Comparison of ENCODE assay signal across 17 cellular contexts in genomic region chr2:99602475-99602874, GRCh38.
DNase-seq lines count a peak whose midpoint lies in the region; ATAC-seq and TF ChIP-seq lines count a peak whose summit lies in the region.
"Had no signal": no experiment of that assay in that cellular context is flagged by ENCODE, and none has a peak within 500 bp of the region (broad histone marks: within the 10 kb centered on the region; RNA-seq: fewer than 3 reads in every experiment).

No MANE protein-coding gene starts in this region.

- H3K27ac ChIP-seq in PC-3 (ENCODE audit: low read length) = no peak overlapping the region
- H3K27ac ChIP-seq: ascending aorta; BLaER1 treated with 17β-estradiol and CSF1 and Interleukin-3, amounts not matched to agents 10 nM and 100 nM had no signal

- H4K20me1 ChIP-seq in PC-3 (ENCODE audit: low read length) = no peaks in the 10 kb centered on the region

- H3K9ac ChIP-seq in PC-3 (ENCODE audit: low read length) = no peak overlapping the region
- H3K9ac ChIP-seq: BLaER1 treated with 17β-estradiol and CSF1 and Interleukin-3, amounts not matched to agents 10 nM and 100 nM had no signal

- H2AFZ ChIP-seq in PC-3 (ENCODE audit: low read length) = no peak overlapping the region

- H3K4me1 Mint-ChIP-seq in nephron progenitor cell (peaks cover 81% of the 10 kb centered on the region), T-helper 17 cell (peaks cover 2% of the 10 kb centered on the region)
- H3K4me1 Mint-ChIP-seq: stimulated activated effector memory CD8-positive, alpha-beta T cell treated with anti-CD3 and anti-CD28 coated beads, Interleukin-12 subunit alpha, Interleukin-12 subunit beta, amount 100 ng/mL, for 72 hours had no signal

- no peaks in the 10 kb centered on the region for H3K27me3 Mint-ChIP-seq in nephron progenitor cell (ENCODE audit: low read depth, poor library complexity)
- peaks cover 27% of the 10 kb centered on the region for H3K27me3 Mint-ChIP-seq in T-helper 17 cell

- POLR2A ChIA-PET in PC-3 (lab: Charles Lee; ENCODE audit: unreplicated experiment) = no interaction called here

- H3K9me3 ChIP-seq in PC-3 (ENCODE audit: low read length) (no peaks in the 10 kb centered on the region), T-helper 17 cell (ENCODE audit: control insufficient read depth, low read length, poor library complexity, severe bottlenecking) (no peaks in the 10 kb centered on the region)
- H3K9me3 ChIP-seq: ascending aorta; BLaER1 treated with 17β-estradiol and CSF1 and Interleukin-3, amounts not matched to agents 10 nM and 100 nM had no signal

- no peaks in the 10 kb centered on the region; the same call in 1 of the 2 replicates for H3K4me1 ChIP-seq in PC-3 (ENCODE audit: insufficient read depth, low read length)

- no peak overlapping the region for H3K4me3 ChIP-seq in PC-3 (ENCODE audit: low read length)
- no peak overlapping the region for H3K4me3 ChIP-seq in epithelial cell of proximal tubule (ENCODE audit: low read depth, low read length)
- H3K4me3 ChIP-seq: ascending aorta; BLaER1 treated with 17β-estradiol and CSF1 and Interleukin-3, amounts not matched to agents 10 nM and 100 nM had no signal

- H3K36me3 ChIP-seq in PC-3 (ENCODE audit: low read depth, low read length) = no peaks in the 10 kb centered on the region
- H3K36me3 ChIP-seq: ascending aorta had no signal

- H3K4me3 Mint-ChIP-seq in nephron progenitor cell = peak overlapping the region; percentile 41
- no peak overlapping the region for H3K4me3 Mint-ChIP-seq in T-helper 17 cell
- H3K4me3 Mint-ChIP-seq: stimulated activated effector memory CD8-positive, alpha-beta T cell treated with anti-CD3 and anti-CD28 coated beads, Interleukin-12 subunit alpha, Interleukin-12 subunit beta, amount 100 ng/mL, for 72 hours; type B pancreatic cell had no signal

- ATAC-seq in PC-3 (no peak), HG03354 (IDR thresholded peaks at IDR 0.05; ENCODE audit: poor library complexity, severe bottlenecking, unreplicated experiment) (no peak), esophagus mucosa (no peak), GM21786 (IDR thresholded peaks at IDR 0.05; ENCODE audit: unreplicated experiment) (no peak), T-helper 17 cell (no peak)
- ATAC-seq: stimulated activated effector memory CD8-positive, alpha-beta T cell treated with anti-CD3 and anti-CD28 coated beads, Interleukin-12 subunit alpha, Interleukin-12 subunit beta, amount 100 ng/mL, for 72 hours had no signal

- TF ChIP-seq CTCF in PC-3 (conservative IDR thresholded peaks at IDR 0.05; ENCODE audit: low read depth, low read length) (no peak), epithelial cell of proximal tubule (conservative IDR thresholded peaks at IDR 0.05; ENCODE audit: low read depth, low read length) (no peak), nephron progenitor cell (IDR thresholded peaks at IDR 0.05) (no peak)

- peaks cover 9% of the 10 kb centered on the region for H3K36me3 Mint-ChIP-seq in nephron progenitor cell (ENCODE audit: low read depth)
- H3K36me3 Mint-ChIP-seq in T-helper 17 cell (ENCODE audit: low read depth) = no peaks in the 10 kb centered on the region
- H3K36me3 Mint-ChIP-seq: stimulated activated effector memory CD8-positive, alpha-beta T cell treated with anti-CD3 and anti-CD28 coated beads, Interleukin-12 subunit alpha, Interleukin-12 subunit beta, amount 100 ng/mL, for 72 hours; type B pancreatic cell had no signal

- no peaks in the 10 kb centered on the region for H3K9me3 Mint-ChIP-seq in nephron progenitor cell
- H3K9me3 Mint-ChIP-seq: stimulated activated effector memory CD8-positive, alpha-beta T cell treated with anti-CD3 and anti-CD28 coated beads, Interleukin-12 subunit alpha, Interleukin-12 subunit beta, amount 100 ng/mL, for 72 hours; type B pancreatic cell had no signal

- 0 out of 2 replicates have a peak, but pooled peaks cover 3% of the 10 kb centered on the region for H3K27me3 ChIP-seq in PC-3 (ENCODE audit: low read length)
- H3K27me3 ChIP-seq: ascending aorta; BLaER1 treated with 17β-estradiol and CSF1 and Interleukin-3, amounts not matched to agents 10 nM and 100 nM had no signal

- H3K79me2 ChIP-seq in PC-3 (ENCODE audit: low read length) = no peaks in the 10 kb centered on the region

- H3F3A ChIP-seq in PC-3 (ENCODE audit: low read length, unreplicated experiment) = no peaks in the 10 kb centered on the region

- peak; percentile 88 for DNase-seq in EH (ENCODE audit: low read depth)
- DNase-seq in PC-3 = peak; percentile 14
- peak; percentile 12 for DNase-seq in epithelial cell of proximal tubule (ENCODE audit: low read depth)
- no peak for DNase-seq in nephron progenitor cell
- no peak for DNase-seq in T-helper 17 cell
- DNase-seq: DMS53; kidney; Right ventricle myocardium superior; stimulated activated CD4-positive, alpha-beta T cell treated with anti-CD3 and anti-CD28 coated beads, Interleukin-4, amount 100 ng/mL, for 4 hours; T-helper 9 cell had no signal

- intact Hi-C loops in PC-3 (cut with micrococcal nuclease) = no loop called here

- H3K27ac Mint-ChIP-seq in nephron progenitor cell (peak overlapping the region; percentile 54), T-helper 17 cell (no peak overlapping the region)
- H3K27ac Mint-ChIP-seq: stimulated activated effector memory CD8-positive, alpha-beta T cell treated with anti-CD3 and anti-CD28 coated beads, Interleukin-12 subunit alpha, Interleukin-12 subunit beta, amount 100 ng/mL, for 72 hours; type B pancreatic cell had no signal

- CTCF ChIA-PET in PC-3 (lab: Charles Lee) = no interaction called here

- no peak overlapping the region for H3K4me2 ChIP-seq in PC-3 (ENCODE audit: low read length)
- H3K4me2 ChIP-seq: BLaER1 treated with 17β-estradiol and CSF1 and Interleukin-3, amounts not matched to agents 10 nM and 100 nM had no signal

- H3K9me2 ChIP-seq in PC-3 (replicated peaks; ENCODE audit: low read length) = no peaks in the 10 kb centered on the region

- BruUV-seq in PC-3 (replicated peaks; lab: Mats Ljungman, UMichigan) = no TSS peak

Comparison
In these comparisons a context has a peak if more than half of its experiments do, and no peak if none do; other contexts are left out.
1. DNase-seq: peak in EH (single experiment), PC-3 (single experiment) and epithelial cell of proximal tubule (single experiment); none in nephron progenitor cell (single experiment) and T-helper 17 cell (0 of 3).